ENCODE assay signal across 28 cellular contexts in the genomic region with DNA sequence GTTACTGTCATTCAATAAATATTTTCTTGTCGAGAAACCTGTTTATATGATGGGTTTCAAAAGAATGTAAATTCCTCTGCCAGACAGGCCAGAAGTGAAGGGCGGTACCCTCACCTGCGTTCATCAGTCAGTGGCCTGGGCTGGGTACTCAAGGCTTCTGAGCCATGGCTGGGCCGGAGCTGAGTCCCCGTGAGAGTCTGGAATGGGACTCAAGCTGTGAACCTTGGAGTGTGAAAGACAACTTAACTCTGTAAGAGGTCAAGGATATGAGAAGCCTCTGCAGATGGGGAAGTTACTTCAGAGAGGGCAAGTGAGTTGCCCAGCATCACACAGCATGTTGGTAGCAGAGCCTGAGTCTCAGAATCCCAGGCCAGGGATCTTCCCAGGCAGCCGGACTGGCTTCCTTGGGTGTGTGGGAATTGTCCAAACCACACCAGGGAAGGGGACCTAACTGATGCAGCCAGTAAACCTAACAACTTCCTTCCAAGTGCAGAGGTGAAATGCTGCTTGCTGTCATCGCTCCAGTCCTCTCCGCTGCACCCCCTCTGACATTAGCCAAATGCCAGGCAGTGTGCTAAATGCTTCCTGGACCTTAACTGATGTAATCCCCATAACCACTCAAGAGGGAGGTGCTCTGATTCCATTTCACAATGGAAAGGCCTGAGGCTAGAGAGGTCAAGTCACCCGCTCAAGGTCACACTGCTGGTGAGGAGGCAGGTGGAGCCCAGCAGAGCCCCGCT. TPM values are rescaled to one million over a fixed set of nuclear protein-coding genes. Genes with fewer than 3 reads are reported as not detected.
DNase-seq lines count a peak whose midpoint lies in the region; ATAC-seq and TF ChIP-seq lines count a peak whose summit lies in the region.
"Had no signal": no experiment of that assay in that cellular context is flagged by ENCODE, and none has a peak within 500 bp of the region (broad histone marks: within the 10 kb centered on the region; RNA-seq: fewer than 3 reads in every experiment).

No MANE protein-coding gene starts in this region.

- H3K4me3 ChIP-seq in breast epithelium: no peak overlapping the region
- H3K4me3 ChIP-seq in SJCRH30: no peak overlapping the region
- no peak overlapping the region for H3K4me3 ChIP-seq in osteoblast (ENCODE audit: insufficient read depth, low read length)
- H3K4me3 ChIP-seq: psoas muscle, SJSA1, testis had no signal

- DNase-seq in MCF 10A (ENCODE audit: unreplicated experiment) (peak; percentile 66), breast epithelium (ENCODE audit: low spot score in 2 of 2) (no peak), H4 (ENCODE audit: low spot score) (peak; percentile 62), SJCRH30 (peak; percentile 68 to 79), osteoblast (ENCODE audit: insufficient read length, low spot score, missing footprints) (peak; percentile 54)
- DNase-seq in activated CD4-positive, alpha-beta T cell treated with anti-CD3 and anti-CD28 coated beads, Interleukin-2, amount 50 U/mL, for 1 hour: no peak
- DNase-seq: activated CD4-positive, alpha-beta memory T cell treated with anti-CD3 and anti-CD28 coated beads, Interleukin-2, amount 10 ng/mL, durations not matched to agents 7 days and 5 days; activated CD4-positive, CD25-positive, alpha-beta regulatory T cell treated with anti-CD3 and anti-CD28 coated beads, Interleukin-2, amount 50 U/mL, for 72 hours; central memory CD4-positive, alpha-beta T cell; EL; endodermal cell; foreskin fibroblast; H7; IMR-90; left cardiac atrium; NCI-H524 treated with DMSO at 0.1 percent for 48 hours; psoas muscle; stimulated activated naive CD4-positive, alpha-beta T cell treated with Interleukin-2 at 50 U/mL for 16 hours; testis had no signal

- H3K4me2 ChIP-seq in osteoblast (ENCODE audit: insufficient read depth, low read length): no peak overlapping the region

- H3K27ac Mint-ChIP-seq in MCF 10A (ENCODE audit: low read depth, unreplicated experiment): no peak overlapping the region
- H3K27ac Mint-ChIP-seq: activated CD4-positive, alpha-beta memory T cell treated with anti-CD3 and anti-CD28 coated beads, Interleukin-2, amount 10 ng/mL, durations not matched to agents 7 days and 5 days; activated naive CD4-positive, alpha-beta T cell treated with anti-CD3 and anti-CD28 coated beads, Interleukin-2, amount 50 U/mL, for 72 hours; CD14-positive monocyte; endodermal cell; memory B cell had no signal

- H3K4me1 Mint-ChIP-seq in MCF 10A (ENCODE audit: insufficient read depth, unreplicated experiment): peaks cover 6% of the 10 kb centered on the region

- H3K9me3 ChIP-seq in breast epithelium (no peaks in the 10 kb centered on the region), SJCRH30 (replicated peaks) (no peaks in the 10 kb centered on the region), osteoblast (ENCODE audit: low read depth, low read length) (no peaks in the 10 kb centered on the region)
- H3K9me3 ChIP-seq: psoas muscle, testis had no signal

- CTCF ChIA-PET in MCF 10A (lab: Yijun Ruan, JAX): no interaction called here

- peaks cover 56% of the 10 kb centered on the region for H3K27me3 Mint-ChIP-seq in MCF 10A (ENCODE audit: insufficient read depth, unreplicated experiment)

- peaks cover 0 to 5% of the 10 kb centered on the region in 2 donors for H3K4me1 ChIP-seq in breast epithelium
- peaks cover 10% of the 10 kb centered on the region; the same call in 1 of the 2 replicates for H3K4me1 ChIP-seq in SJCRH30
- no peaks in the 10 kb centered on the region for H3K4me1 ChIP-seq in osteoblast (ENCODE audit: insufficient read depth, low read length)
- H3K4me1 ChIP-seq: testis had no signal

- H3K79me2 ChIP-seq in osteoblast (ENCODE audit: insufficient read depth, low read length): no peaks in the 10 kb centered on the region

- peak overlapping the region; percentile 8 for H3K4me3 Mint-ChIP-seq in MCF 10A (ENCODE audit: unreplicated experiment)
- H3K4me3 Mint-ChIP-seq: activated CD4-positive, alpha-beta memory T cell treated with anti-CD3 and anti-CD28 coated beads, Interleukin-2, amount 10 ng/mL, durations not matched to agents 7 days and 5 days; CD14-positive monocyte; endodermal cell; memory B cell; neural crest cell had no signal

- no TSS peak for BruUV-seq in MCF 10A (replicated peaks; lab: Mats Ljungman, UMichigan)

- intact Hi-C loops in MCF 10A (cut with micrococcal nuclease): no loop called here
- intact Hi-C loops in breast epithelium (cut with DNase I; ENCODE audit: low total_unique reads): no loop called here

- H3K36me3 Mint-ChIP-seq in MCF 10A (ENCODE audit: insufficient read depth, unreplicated experiment): no peaks in the 10 kb centered on the region
- H3K36me3 Mint-ChIP-seq: CD14-positive monocyte had no signal

- ATAC-seq in HG02840 (IDR thresholded peaks at IDR 0.05; ENCODE audit: low FRiP score, unreplicated experiment): no peak
- ATAC-seq in GM21723 (IDR thresholded peaks at IDR 0.05; ENCODE audit: unreplicated experiment): no peak
- ATAC-seq: activated naive CD4-positive, alpha-beta T cell treated with anti-CD3 and anti-CD28 coated beads, Interleukin-2, amount 50 U/mL, for 72 hours; esophagus mucosa; Panc1; psoas muscle had no signal

- H2AFZ ChIP-seq in osteoblast (ENCODE audit: low read length): no peak overlapping the region

- no peaks in the 10 kb centered on the region for H4K20me1 ChIP-seq in osteoblast (ENCODE audit: insufficient read depth, low read length)

- H3K27ac ChIP-seq in breast epithelium (no peak overlapping the region), SJCRH30 (no peak overlapping the region), osteoblast (ENCODE audit: low read depth, low read length) (no peak overlapping the region)
- H3K27ac ChIP-seq: psoas muscle, SJSA1, testis had no signal

- POLR2A ChIA-PET in MCF 10A (lab: Yijun Ruan, JAX): no interaction called here

- H3K27me3 ChIP-seq in breast epithelium (peaks cover 10 to 40% of the 10 kb centered on the region in 2 donors), SJCRH30 (peaks cover 10% of the 10 kb centered on the region), osteoblast (ENCODE audit: insufficient read depth, low read length) (peaks cover 19% of the 10 kb centered on the region)
- H3K27me3 ChIP-seq: testis had no signal

- H3K36me3 ChIP-seq in breast epithelium (no peaks in the 10 kb centered on the region), SJCRH30 (no peaks in the 10 kb centered on the region), osteoblast (ENCODE audit: insufficient read depth, low read length) (no peaks in the 10 kb centered on the region)
- H3K36me3 ChIP-seq: SJSA1 had no signal

- no peak for TF ChIP-seq CTCF in MCF 10A (IDR thresholded peaks at IDR 0.05; ENCODE audit: unreplicated experiment)
- no peak for TF ChIP-seq CTCF in breast epithelium (IDR thresholded peaks at IDR 0.05)
- no peak for TF ChIP-seq CTCF in osteoblast (IDR thresholded peaks at IDR 0.05; ENCODE audit: extremely low read depth, low read depth, low read length)

- H3K9me3 Mint-ChIP-seq in MCF 10A (ENCODE audit: unreplicated experiment): no peaks in the 10 kb centered on the region
- H3K9me3 Mint-ChIP-seq: activated CD4-positive, alpha-beta memory T cell treated with anti-CD3 and anti-CD28 coated beads, Interleukin-2, amount 10 ng/mL, durations not matched to agents 7 days and 5 days; activated naive CD4-positive, alpha-beta T cell treated with anti-CD3 and anti-CD28 coated beads, Interleukin-2, amount 50 U/mL, for 72 hours; endodermal cell; neural crest cell had no signal

- TF ChIP-seq POLR2A in breast epithelium (IDR thresholded peaks at IDR 0.05): no peak

RNA-seq across cellular contexts. Expression of a gene that starts 4.8 kb away (rescaled TPM):
- total RNA-seq in MCF 10A (2022) (0.09 and 0.17 TPM in 2 replicates), breast epithelium (under 1 TPM in 1 of 3 donors, not detected in 2; 0.88 TPM), osteoblast (under 0.01 TPM in 2 replicates)
- total RNA-seq in H4 (2014; rRNA removed; shearing (Covaris generic)): 0.27 and 0.31 TPM in 2 replicates
- total RNA-seq in SJCRH30 (2014; rRNA removed; shearing (Covaris generic)): 1.9 and 2.1 TPM in 2 replicates
- total RNA-seq: esophagus mucosa, IMR-90, SJSA1 had no signal

Comparison
In these comparisons a context has a peak if more than half of its experiments do, and no peak if none do; other contexts are left out.
1. DNase-seq: peak in MCF 10A (single experiment), H4 (single experiment), SJCRH30 (2 of 2) and osteoblast (single experiment); none in breast epithelium (0 of 2) and activated CD4-positive, alpha-beta T cell treated with anti-CD3 and anti-CD28 coated beads, Interleukin-2, amount 50 U/mL, for 1 hour (single experiment).